Comparison of ENCODE assay signal across 1 cellular context in genomic region chr7:47576909-47577255, GRCh38.
TF ChIP-seq lines count a peak whose summit lies in the region.

No MANE protein-coding gene starts in this region.

TF ChIP-seq in HCT116, 20 proteins besides CTCF, POLR2A, EP300 and RAD21 (continued from another document):
- TF ChIP-seq CBX3 (IDR thresholded peaks at IDR 0.05; ENCODE audit: low read depth) (no peak), EGR1 (IDR thresholded peaks at IDR 0.05; ENCODE audit: low read depth) (no peak), YY1 (IDR thresholded peaks at IDR 0.05; ENCODE audit: extremely low read depth, insufficient replicate concordance, low read depth, low read length) (no peak), EZH2 (IDR thresholded peaks at IDR 0.05) (no peak), TCF7L2 (IDR thresholded peaks at IDR 0.05; ENCODE audit: borderline replicate concordance, extremely low read depth, insufficient read depth, insufficient read length) (no peak), ZFX (IDR thresholded peaks at IDR 0.05) (no peak)
